Comparison of ENCODE assay signal across 22 cellular contexts in genomic region chr9:127142931-127143464, GRCh38. TPM values are rescaled to one million over a fixed set of nuclear protein-coding genes. Genes with fewer than 3 reads are reported as not detected.
"Had no signal": no experiment of that assay in that cellular context is flagged by ENCODE, and none has a peak within 500 bp of the region (broad histone marks: within the 10 kb centered on the region; RNA-seq: fewer than 3 reads in every experiment).

No MANE protein-coding gene starts in this region.

- H3K4me3 ChIP-seq: esophagus squamous epithelium, mucosa of descending colon, right lobe of liver, smooth muscle cell, testis had no signal

- H3K9me3 ChIP-seq: esophagus squamous epithelium, mucosa of descending colon, right lobe of liver, testis had no signal

- ATAC-seq: left colon; mucosa of descending colon; right lobe of liver; stimulated activated naive B cell treated with anti-CD40 and anti-IgM and Interleukin-4, amounts not matched to agents 10 μg/mL and 1 μg/mL and 100 μg/mL, for 72 hours had no signal

- H3K4me2 ChIP-seq: smooth muscle cell had no signal

- H3K4me1 ChIP-seq: parathyroid adenoma, testis had no signal

- DNase-seq: activated CD4-positive, alpha-beta T cell treated with anti-CD3 and anti-CD28 coated beads for 4 hours; activated CD4-positive, alpha-beta T cell treated with anti-CD3 and anti-CD28 coated beads, Interleukin-2, amount 50 U/mL, for 48 hours; activated CD4-positive, CD25-positive, alpha-beta regulatory T cell; activated CD8-positive, alpha-beta memory T cell treated with anti-CD3 and anti-CD28 coated beads, Interleukin-2, amount 50 U/mL, for 48 hours; activated naive CD4-positive, alpha-beta T cell treated with Interleukin-2 at 50 U/mL for 16 hours; activated naive CD8-positive, alpha-beta T cell treated with anti-CD3 and anti-CD28 coated beads for 36 hours; central memory CD4-positive, alpha-beta T cell; effector memory CD4-positive, alpha-beta T cell; esophagus squamous epithelium; left colon; mesendoderm; mucosa of descending colon; nephron progenitor cell; nucleus accumbens; stimulated activated CD4-positive, alpha-beta T cell treated with anti-CD3 and anti-CD28 coated beads, Interleukin-15, amount 100 ng/mL, for 24 hours; stimulated activated naive B cell treated with anti-CD40 and anti-IgM and Interleukin-4, amounts not matched to agents 10 μg/mL and 1 μg/mL and 100 μg/mL, for 72 hours; T1000 had no signal

- H3K36me3 ChIP-seq: esophagus squamous epithelium, right lobe of liver had no signal

- H3K9ac ChIP-seq: parathyroid adenoma had no signal

- H2AFZ ChIP-seq: parathyroid adenoma had no signal

- H3K27me3 ChIP-seq: esophagus squamous epithelium, right lobe of liver, testis had no signal

- H3K27ac ChIP-seq: parathyroid adenoma, right lobe of liver, testis had no signal

RNA-seq across cellular contexts. Expression of gene ANGPTL2, which starts 20.6 kb away (rescaled TPM):
- total RNA-seq: activated CD8-positive, alpha-beta memory T cell treated with anti-CD3 and anti-CD28 coated beads for 36 hours; activated naive CD8-positive, alpha-beta T cell treated with anti-CD3 and anti-CD28 coated beads for 36 hours had no signal
